7 cellular contexts compared by ENCODE assay signal in genomic region chr9:100598641-100599145, GRCh38. TPM values are rescaled to one million over a fixed set of nuclear protein-coding genes. Genes with fewer than 3 reads are reported as not detected.
DNase-seq lines count a peak whose midpoint lies in the region; ATAC-seq and TF ChIP-seq lines count a peak whose summit lies in the region.

No MANE protein-coding gene starts in this region.

- intact Hi-C loops in breast epithelium (cut with DNase I; ENCODE audit: low total_unique reads) (no loop called here), spleen (cut with DNase I; ENCODE audit: low total_unique reads) (no loop called here)

- H3K27me3 ChIP-seq in breast epithelium (no peaks in the 10 kb centered on the region), spleen (replicated peaks in 1 of 7) (no peaks in the 10 kb centered on the region)

- H3K9me3 ChIP-seq in breast epithelium (no peaks in the 10 kb centered on the region), spleen (no peaks in the 10 kb centered on the region)

- ATAC-seq in GM18519 (IDR thresholded peaks at IDR 0.05; ENCODE audit: low FRiP score, unreplicated experiment) (peak; percentile 64), HG02981 (IDR thresholded peaks at IDR 0.05; ENCODE audit: unreplicated experiment) (peak; percentile 73)

- peak; percentile 73 for DNase-seq in NCI-H2029 treated with DMSO at 0.1 percent for 48 hours (lab: John Stamatoyannopoulos, UW)
- DNase-seq in breast epithelium (ENCODE audit: low spot score in 2 of 2): peak; percentile 69 to 85
- peak; percentile 90 for DNase-seq in iPS-NIHi7 (ENCODE audit: extremely low spot score)
- DNase-seq in spleen: peak; percentile 94

- 1 to 3% (median 1%) methylated on average over 25 to 41 of the region's 41 CpGs for WGBS in spleen, 5 donors

- H3K4me1 ChIP-seq in breast epithelium: no peaks in the 10 kb centered on the region
- peaks cover 0 to 20% (median 13%) of the 10 kb centered on the region in 6 donors for H3K4me1 ChIP-seq in spleen

- TF ChIP-seq POLR2A in breast epithelium (IDR thresholded peaks at IDR 0.05): no peak
- no peak for TF ChIP-seq POLR2A in spleen (IDR thresholded peaks at IDR 0.05)

- H3K36me3 ChIP-seq in breast epithelium (no peaks in the 10 kb centered on the region), spleen (no peaks in the 10 kb centered on the region)

- H3K27ac ChIP-seq in VCaP: peak overlapping the region; percentile 80
- H3K27ac ChIP-seq in breast epithelium: peak overlapping the region; percentile 21 to 46
- H3K27ac ChIP-seq in spleen: peak overlapping the region in 4 of 8 donors; percentile 35 to 60 (median 56)

- TF ChIP-seq CTCF in VCaP (conservative IDR thresholded peaks at IDR 0.05) (no peak), breast epithelium (IDR thresholded peaks at IDR 0.05) (no peak), spleen (IDR thresholded peaks at IDR 0.05 in 8 of 11, conservative IDR thresholded peaks at IDR 0.05 in 3 of 11) (no peak)

- H3K4me3 ChIP-seq in breast epithelium (peak overlapping the region; percentile 37 to 67 (median 52)), spleen (peak overlapping the region; percentile 10 to 70 (median 44))

RNA-seq across cellular contexts. Expression of gene CAVIN4, which starts 20.8 kb away (rescaled TPM):
- total RNA-seq in breast epithelium (under 1 TPM; 0.16 to 0.33 (median 0.29) TPM), spleen (under 1 TPM in 6 of 7 donors, not detected in 1; 0.10 to 0.43 (median 0.29) TPM)
- polyA plus RNA-seq in spleen: under 1 TPM; 0.08 to 0.10 (median 0.09) TPM
